22 cellular contexts compared by ENCODE assay signal in genomic region chr16:54375056-54375455, GRCh38.
"Had no signal": no experiment of that assay in that cellular context is flagged by ENCODE, and none has a peak within 500 bp of the region (broad histone marks: within the 10 kb centered on the region; RNA-seq: fewer than 3 reads in every experiment).

No MANE protein-coding gene starts in this region.

- H3K4me3 ChIP-seq: dorsolateral prefrontal cortex, esophagus squamous epithelium, gastroesophageal sphincter, left ventricle myocardium inferior, lower lobe of right lung, ovary, smooth muscle cell had no signal

- H3K36me3 ChIP-seq: esophagus squamous epithelium, gastroesophageal sphincter, left ventricle myocardium inferior, lower lobe of right lung, ovary had no signal

- H3K27ac Mint-ChIP-seq: immature natural killer cell, memory B cell, naive B cell, nephron had no signal

- H3K27ac ChIP-seq: dorsolateral prefrontal cortex, esophagus squamous epithelium, gastroesophageal sphincter, left ventricle myocardium inferior, lower lobe of right lung, ovary had no signal

- DNase-seq: cortex of kidney; dorsolateral prefrontal cortex; effector memory CD4-positive, alpha-beta T cell; esophagus squamous epithelium; foreskin fibroblast; immature natural killer cell; kidney; left cardiac atrium; left ventricle myocardium inferior; lower lobe of right lung; midbrain; naive B cell; nucleus accumbens; ovary; right cardiac atrium; stimulated activated CD4-positive, alpha-beta T cell treated with anti-CD3 and anti-CD28 coated beads, Interleukin-2, amount 100 ng/mL, for 48 hours; stimulated activated naive CD4-positive, alpha-beta T cell treated with Interleukin-2 at 50 U/mL for 16 hours; trophoblast cell had no signal

- H3K4me3 Mint-ChIP-seq: memory B cell, nephron had no signal

- H3K36me3 Mint-ChIP-seq: memory B cell had no signal

- H3K27me3 ChIP-seq: ovary had no signal

- H3K9me3 ChIP-seq: esophagus squamous epithelium, lower lobe of right lung, ovary had no signal

- H3K4me1 ChIP-seq: esophagus squamous epithelium, gastroesophageal sphincter had no signal

- H3K4me1 Mint-ChIP-seq: memory B cell had no signal
